ENCODE assay signal across 12 cellular contexts in the genomic region with DNA sequence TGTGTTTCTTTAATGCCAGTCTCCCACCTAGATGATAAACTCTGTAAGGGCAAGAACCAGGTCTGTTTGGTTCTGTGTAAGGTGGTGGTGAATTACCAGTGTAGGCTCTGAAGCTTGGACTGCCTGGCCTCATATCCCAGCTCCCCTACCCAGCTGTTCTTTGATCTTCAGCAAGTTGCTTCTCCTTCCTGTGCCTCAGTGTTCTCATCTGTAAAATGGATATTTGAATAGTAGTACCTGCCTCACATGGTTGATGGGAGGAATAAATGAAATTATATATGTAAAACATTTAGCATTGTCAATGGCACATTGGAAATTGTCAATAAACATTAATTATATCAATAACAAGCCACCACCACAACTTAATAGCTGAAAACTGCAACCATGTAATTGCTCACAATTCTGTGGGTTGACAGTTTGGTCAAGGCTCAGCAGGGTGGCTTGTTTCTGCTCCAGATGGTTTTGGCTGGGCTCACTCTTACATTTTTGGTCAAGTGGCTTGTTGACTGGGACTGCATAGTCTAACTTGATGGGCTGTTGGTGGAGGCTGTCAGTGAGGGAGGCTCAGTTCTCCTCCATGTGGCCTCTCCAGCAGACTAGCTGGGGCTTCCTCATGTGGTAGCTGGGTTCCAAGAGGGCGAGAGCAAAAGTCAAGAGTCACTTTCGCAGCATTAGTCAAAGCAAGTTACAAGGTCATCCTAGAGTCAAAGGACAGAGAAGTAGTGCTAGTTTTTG.
DNase-seq lines count a peak whose midpoint lies in the region; ATAC-seq lines count a peak whose summit lies in the region.
"Had no signal": no experiment of that assay in that cellular context is flagged by ENCODE, and none has a peak within 500 bp of the region (broad histone marks: within the 10 kb centered on the region; RNA-seq: fewer than 3 reads in every experiment).

No MANE protein-coding gene starts in this region.

- H3K4me3 Mint-ChIP-seq in CD8-positive, alpha-beta memory T cell = peak overlapping the region in 3 of 7 donors; percentile 4 to 60 (median 57)
- H3K4me3 Mint-ChIP-seq in activated CD4-positive, alpha-beta memory T cell treated with anti-CD3 and anti-CD28 coated beads, Interleukin-2, amount 10 ng/mL, durations not matched to agents 7 days and 5 days = peak overlapping the region; percentile 11
- H3K4me3 Mint-ChIP-seq in naive B cell = peak overlapping the region in 4 of 8 donors; percentile 24 to 73 (median 46)

- no peaks in the 10 kb centered on the region for H3K9me3 ChIP-seq in CD8-positive, alpha-beta memory T cell (ENCODE audit: low read length)

- POLR2A ChIA-PET in CD8-positive, alpha-beta memory T cell (lab: Charles Lee) = no interaction called here
- POLR2A ChIA-PET in activated CD4-positive, alpha-beta memory T cell treated with anti-CD3 and anti-CD28 coated beads, Interleukin-2, amount 10 ng/mL, durations not matched to agents 7 days and 5 days (lab: Charles Lee) = interaction anchor here (0.6 to 8.3 kb wide), 6 partner anchors 8 to 87 kb away, joined by 3 to 152 read pairs (median 18); partner anchors contain the start of gene DUSP5

- peak overlapping the region; percentile 31 to 94 (median 82) for H3K27ac Mint-ChIP-seq in CD8-positive, alpha-beta memory T cell
- H3K27ac Mint-ChIP-seq in activated CD4-positive, alpha-beta memory T cell treated with anti-CD3 and anti-CD28 coated beads, Interleukin-2, amount 10 ng/mL, durations not matched to agents 7 days and 5 days = peak overlapping the region; percentile 88
- H3K27ac Mint-ChIP-seq in naive B cell = peak overlapping the region in 5 of 6 donors; percentile 26 to 92 (median 89)

- H3K27me3 Mint-ChIP-seq in CD8-positive, alpha-beta memory T cell = no peaks in the 10 kb centered on the region
- H3K27me3 Mint-ChIP-seq in activated CD4-positive, alpha-beta memory T cell treated with anti-CD3 and anti-CD28 coated beads, Interleukin-2, amount 10 ng/mL, durations not matched to agents 7 days and 5 days = no peaks in the 10 kb centered on the region
- H3K27me3 Mint-ChIP-seq in naive B cell = peaks cover 5 to 9% (median 7%) of the 10 kb centered on the region in 3 donors

- CTCF ChIA-PET in CD8-positive, alpha-beta memory T cell (lab: Charles Lee) = no interaction called here
- CTCF ChIA-PET in activated CD4-positive, alpha-beta memory T cell treated with anti-CD3 and anti-CD28 coated beads, Interleukin-2, amount 10 ng/mL, durations not matched to agents 7 days and 5 days (lab: Charles Lee) = interaction anchor here (1.0 to 2.0 kb wide), 4 partner anchors 52 to 134 kb away, joined by 3 to 6 read pairs (median 4); no protein-coding TSS in a partner anchor

- no peak overlapping the region for H3K27ac ChIP-seq in CD8-positive, alpha-beta memory T cell (ENCODE audit: low read depth, low read length)
- no peak overlapping the region for H3K27ac ChIP-seq in substantia nigra (ENCODE audit: low read depth, low read length, poor library complexity, severe bottlenecking)

- H3K27me3 ChIP-seq in CD8-positive, alpha-beta memory T cell (ENCODE audit: insufficient read depth, low read length, poor library complexity, severe bottlenecking) = no peaks in the 10 kb centered on the region

- H3K9me3 Mint-ChIP-seq in CD8-positive, alpha-beta memory T cell = no peaks in the 10 kb centered on the region
- no peaks in the 10 kb centered on the region for H3K9me3 Mint-ChIP-seq in activated CD4-positive, alpha-beta memory T cell treated with anti-CD3 and anti-CD28 coated beads, Interleukin-2, amount 10 ng/mL, durations not matched to agents 7 days and 5 days
- H3K9me3 Mint-ChIP-seq in naive B cell = no peaks in the 10 kb centered on the region

- H3K4me1 ChIP-seq in CD8-positive, alpha-beta memory T cell (ENCODE audit: insufficient read depth, low read length) = peaks cover 31% of the 10 kb centered on the region

- H3K4me3 ChIP-seq in CD8-positive, alpha-beta memory T cell (ENCODE audit: low read length) = no peak overlapping the region

- H3K36me3 Mint-ChIP-seq in CD8-positive, alpha-beta memory T cell = no peaks in the 10 kb centered on the region
- H3K36me3 Mint-ChIP-seq in activated CD4-positive, alpha-beta memory T cell treated with anti-CD3 and anti-CD28 coated beads, Interleukin-2, amount 10 ng/mL, durations not matched to agents 7 days and 5 days (ENCODE audit: low read depth) = peaks cover 4% of the 10 kb centered on the region
- H3K36me3 Mint-ChIP-seq in naive B cell = no peaks in the 10 kb centered on the region

- no peak for DNase-seq in CD8-positive, alpha-beta memory T cell
- DNase-seq in activated CD4-positive, alpha-beta memory T cell treated with anti-CD3 and anti-CD28 coated beads, Interleukin-2, amount 10 ng/mL, durations not matched to agents 7 days and 5 days = no peak
- DNase-seq in naive B cell (no peak), NCI-H446 treated with DMSO at 0.1 percent for 48 hours (lab: John Stamatoyannopoulos, UW) (no peak), substantia nigra (lab: John Stamatoyannopoulos, UW) (no peak)
- DNase-seq: activated effector memory CD4-positive, alpha-beta T cell treated with anti-CD3 and anti-CD28 coated beads, Interleukin-2, amount 50 U/mL, for 16 hours; effector CD8-positive, alpha-beta T cell; hypothalamus; NCI-H345 had no signal

- peaks cover 38 to 45% (median 41%) of the 10 kb centered on the region in 3 donors for H3K4me1 Mint-ChIP-seq in CD8-positive, alpha-beta memory T cell
- peaks cover 96% of the 10 kb centered on the region for H3K4me1 Mint-ChIP-seq in activated CD4-positive, alpha-beta memory T cell treated with anti-CD3 and anti-CD28 coated beads, Interleukin-2, amount 10 ng/mL, durations not matched to agents 7 days and 5 days
- peaks cover 52 to 61% (median 60%) of the 10 kb centered on the region in 3 donors for H3K4me1 Mint-ChIP-seq in naive B cell

- peak; percentile 0 for ATAC-seq in HG02610 (IDR thresholded peaks at IDR 0.05; ENCODE audit: unreplicated experiment)
- no peak for ATAC-seq in naive B cell (ENCODE audit: low read depth in 2 of 2)
- no peak for ATAC-seq in GM18517 (IDR thresholded peaks at IDR 0.05; ENCODE audit: unreplicated experiment)
- no peak for ATAC-seq in HG03039 (IDR thresholded peaks at IDR 0.05; ENCODE audit: unreplicated experiment)

- no peaks in the 10 kb centered on the region for H3K36me3 ChIP-seq in CD8-positive, alpha-beta memory T cell (ENCODE audit: insufficient read depth, low read length)
